In genomic region chr14:55117816-55118441, GRCh38 we compare ENCODE assay signal across 9 cellular contexts. TPM values are rescaled to one million over a fixed set of nuclear protein-coding genes. Genes with fewer than 3 reads are reported as not detected.
DNase-seq lines count a peak whose midpoint lies in the region; ATAC-seq, FAIRE-seq and TF ChIP-seq lines count a peak whose summit lies in the region.
"Had no signal": no experiment of that assay in that cellular context is flagged by ENCODE, and none has a peak within 500 bp of the region (broad histone marks: within the 10 kb centered on the region; RNA-seq: fewer than 3 reads in every experiment).

No MANE protein-coding gene starts in this region.

- peak overlapping the region; percentile 34 for H2AFZ ChIP-seq in astrocyte (ENCODE audit: low read depth, low read length)

- no peak overlapping the region for H3K4me3 Mint-ChIP-seq in astrocyte (ENCODE audit: unreplicated experiment)

- H3K4me3 ChIP-seq in astrocyte (ENCODE audit: insufficient read depth, low read depth, low read length): no peak overlapping the region
- H3K4me3 ChIP-seq in tibial nerve: no peak overlapping the region

- no peak overlapping the region for H3K9ac ChIP-seq in astrocyte (ENCODE audit: low read length)

- TF ChIP-seq CTCF in astrocyte (IDR thresholded peaks at IDR 0.05; ENCODE audit: insufficient read depth, low read depth, low read length): no peak
- TF ChIP-seq CTCF in tibial nerve (IDR thresholded peaks at IDR 0.05): no peak

- H3K27ac Mint-ChIP-seq in astrocyte (ENCODE audit: unreplicated experiment): peak overlapping the region; percentile 77

- ATAC-seq in HG03095 (IDR thresholded peaks at IDR 0.05; ENCODE audit: unreplicated experiment): no peak

- H3K27me3 ChIP-seq in astrocyte (ENCODE audit: insufficient read depth, low read length): no peaks in the 10 kb centered on the region
- H3K27me3 ChIP-seq in tibial nerve: no peaks in the 10 kb centered on the region

- TF ChIP-seq POLR2A in tibial nerve (IDR thresholded peaks at IDR 0.05): no peak

- peaks cover 6% of the 10 kb centered on the region for H3K27me3 Mint-ChIP-seq in astrocyte (ENCODE audit: low read depth, unreplicated experiment)

- H3K4me1 Mint-ChIP-seq in astrocyte (ENCODE audit: low read depth, unreplicated experiment): peaks cover 20% of the 10 kb centered on the region

- peak; percentile 27 to 58 for TF ChIP-seq EP300 in tibial nerve (IDR thresholded peaks at IDR 0.05)

- no peaks in the 10 kb centered on the region for H3K9me3 ChIP-seq in astrocyte (ENCODE audit: insufficient read depth, low read depth, low read length)
- H3K9me3 ChIP-seq in tibial nerve: no peaks in the 10 kb centered on the region

- no peak overlapping the region for H3K4me2 ChIP-seq in astrocyte (ENCODE audit: low read length)

- H3K79me2 ChIP-seq in astrocyte (ENCODE audit: insufficient read depth, low read length): no peaks in the 10 kb centered on the region

- no peaks in the 10 kb centered on the region for H3K36me3 ChIP-seq in astrocyte (ENCODE audit: insufficient read depth, low read length)
- no peaks in the 10 kb centered on the region for H3K36me3 ChIP-seq in tibial nerve

- H3K36me3 Mint-ChIP-seq in astrocyte (ENCODE audit: low read depth, unreplicated experiment): peaks cover 2% of the 10 kb centered on the region

- no peaks in the 10 kb centered on the region for H4K20me1 ChIP-seq in astrocyte (ENCODE audit: insufficient read depth, low read length)

- DNase-seq in NOMO-1 (lab: John Stamatoyannopoulos, UW; ENCODE audit: unreplicated experiment in 2 of 2) (peak; percentile 79 to 80), astrocyte (ENCODE audit: low read depth) (peak; percentile 49), islet precursor cell (peak; percentile 68), tibial nerve (ENCODE audit: low spot score in 2 of 2) (peak in 1 of 2 donors; percentile 49)
- DNase-seq in stimulated activated naive CD4-positive, alpha-beta T cell treated with Interleukin-2 at 50 U/mL for 16 hours (lab: John Stamatoyannopoulos, UW): no peak
- DNase-seq in NK-92 treated with Interleukin-12 subunit alpha and Interleukin-12 subunit beta, amount 100 ng/mL, for 24 hours (lab: John Stamatoyannopoulos, UW): no peak
- DNase-seq: occipital lobe had no signal

- no peak overlapping the region for H3K27ac ChIP-seq in astrocyte (ENCODE audit: low read depth, low read length)
- peak overlapping the region; percentile 40 to 90 (median 70) for H3K27ac ChIP-seq in tibial nerve
- H3K27ac ChIP-seq: VCaP had no signal

- no peak for FAIRE-seq in astrocyte (lab: Jason Lieb, UNC)

- H3K9me3 Mint-ChIP-seq in astrocyte (ENCODE audit: unreplicated experiment): no peaks in the 10 kb centered on the region

- H3K4me1 ChIP-seq in astrocyte (ENCODE audit: insufficient read depth, low read length) (peaks cover 14% of the 10 kb centered on the region), tibial nerve (peaks cover 0 to 36% (median 22%) of the 10 kb centered on the region in 4 donors)

- WGBS in tibial nerve, 2 donors: 64 to 76% methylated on average over 7 of the region's 7 CpGs

RNA-seq across cellular contexts. Expression of gene LGALS3, which starts 11.1 kb away (rescaled TPM):
- total RNA-seq in astrocyte (37.4 and 48.3 TPM in 2 replicates), tibial nerve (100 to 1,000 TPM; 246 to 526 (median 339) TPM)

Comparison
In these comparisons a context has a peak if more than half of its experiments do, and no peak if none do; other contexts are left out.
1. DNase-seq: peak in NOMO-1 (2 of 2), astrocyte (single experiment) and islet precursor cell (single experiment); none in stimulated activated naive CD4-positive, alpha-beta T cell treated with Interleukin-2 at 50 U/mL for 16 hours (single experiment) and NK-92 treated with Interleukin-12 subunit alpha and Interleukin-12 subunit beta, amount 100 ng/mL, for 24 hours (single experiment).